ENCODE assay signal across 3 cellular contexts in genomic region chr13:90461398-90461797, GRCh38.
TF ChIP-seq lines count a peak whose summit lies in the region.

No MANE protein-coding gene starts in this region.

TF ChIP-seq in liver, 16 proteins besides CTCF, POLR2A, EP300 and RAD21:
- TF ChIP-seq ATF3 (IDR thresholded peaks at IDR 0.05) (no peak), NR2F2 (IDR thresholded peaks at IDR 0.05) (no peak), TAF1 (conservative IDR thresholded peaks at IDR 0.05) (no peak), GABPA (IDR thresholded peaks at IDR 0.05 in 1 of 2, conservative IDR thresholded peaks at IDR 0.05 in 1 of 2) (no peak), FOXA1 (IDR thresholded peaks at IDR 0.05) (no peak), YY1 (IDR thresholded peaks at IDR 0.05) (peak; percentile 15), SP1 (IDR thresholded peaks at IDR 0.05) (no peak), FOXA2 (IDR thresholded peaks at IDR 0.05) (no peak), HNF4G (IDR thresholded peaks at IDR 0.05) (no peak), HNF4A (conservative IDR thresholded peaks at IDR 0.05) (peak; percentile 28 to 60)
- TF ChIP-seq, protein P1, sequence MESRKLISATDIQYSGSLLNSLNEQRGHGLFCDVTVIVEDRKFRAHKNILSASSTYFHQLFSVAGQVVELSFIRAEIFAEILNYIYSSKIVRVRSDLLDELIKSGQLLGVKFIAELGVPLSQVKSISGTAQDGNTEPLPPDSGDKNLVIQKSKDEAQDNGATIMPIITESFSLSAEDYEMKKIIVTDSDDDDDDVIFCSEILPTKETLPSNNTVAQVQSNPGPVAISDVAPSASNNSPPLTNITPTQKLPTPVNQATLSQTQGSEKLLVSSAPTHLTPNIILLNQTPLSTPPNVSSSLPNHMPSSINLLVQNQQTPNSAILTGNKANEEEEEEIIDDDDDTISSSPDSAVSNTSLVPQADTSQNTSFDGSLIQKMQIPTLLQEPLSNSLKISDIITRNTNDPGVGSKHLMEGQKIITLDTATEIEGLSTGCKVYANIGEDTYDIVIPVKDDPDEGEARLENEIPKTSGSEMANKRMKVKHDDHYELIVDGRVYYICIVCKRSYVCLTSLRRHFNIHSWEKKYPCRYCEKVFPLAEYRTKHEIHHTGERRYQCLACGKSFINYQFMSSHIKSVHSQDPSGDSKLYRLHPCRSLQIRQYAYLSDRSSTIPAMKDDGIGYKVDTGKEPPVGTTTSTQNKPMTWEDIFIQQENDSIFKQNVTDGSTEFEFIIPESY (IDR thresholded peaks at IDR 0.05) = no peak
- TF ChIP-seq, protein P2, sequence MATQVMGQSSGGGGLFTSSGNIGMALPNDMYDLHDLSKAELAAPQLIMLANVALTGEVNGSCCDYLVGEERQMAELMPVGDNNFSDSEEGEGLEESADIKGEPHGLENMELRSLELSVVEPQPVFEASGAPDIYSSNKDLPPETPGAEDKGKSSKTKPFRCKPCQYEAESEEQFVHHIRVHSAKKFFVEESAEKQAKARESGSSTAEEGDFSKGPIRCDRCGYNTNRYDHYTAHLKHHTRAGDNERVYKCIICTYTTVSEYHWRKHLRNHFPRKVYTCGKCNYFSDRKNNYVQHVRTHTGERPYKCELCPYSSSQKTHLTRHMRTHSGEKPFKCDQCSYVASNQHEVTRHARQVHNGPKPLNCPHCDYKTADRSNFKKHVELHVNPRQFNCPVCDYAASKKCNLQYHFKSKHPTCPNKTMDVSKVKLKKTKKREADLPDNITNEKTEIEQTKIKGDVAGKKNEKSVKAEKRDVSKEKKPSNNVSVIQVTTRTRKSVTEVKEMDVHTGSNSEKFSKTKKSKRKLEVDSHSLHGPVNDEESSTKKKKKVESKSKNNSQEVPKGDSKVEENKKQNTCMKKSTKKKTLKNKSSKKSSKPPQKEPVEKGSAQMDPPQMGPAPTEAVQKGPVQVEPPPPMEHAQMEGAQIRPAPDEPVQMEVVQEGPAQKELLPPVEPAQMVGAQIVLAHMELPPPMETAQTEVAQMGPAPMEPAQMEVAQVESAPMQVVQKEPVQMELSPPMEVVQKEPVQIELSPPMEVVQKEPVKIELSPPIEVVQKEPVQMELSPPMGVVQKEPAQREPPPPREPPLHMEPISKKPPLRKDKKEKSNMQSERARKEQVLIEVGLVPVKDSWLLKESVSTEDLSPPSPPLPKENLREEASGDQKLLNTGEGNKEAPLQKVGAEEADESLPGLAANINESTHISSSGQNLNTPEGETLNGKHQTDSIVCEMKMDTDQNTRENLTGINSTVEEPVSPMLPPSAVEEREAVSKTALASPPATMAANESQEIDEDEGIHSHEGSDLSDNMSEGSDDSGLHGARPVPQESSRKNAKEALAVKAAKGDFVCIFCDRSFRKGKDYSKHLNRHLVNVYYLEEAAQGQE (IDR thresholded peaks at IDR 0.05) = no peak

TF ChIP-seq in HepG2, 621 proteins besides CTCF, POLR2A, EP300 and RAD21:
- TF ChIP-seq TAF1 (CRISPR knock-in tag; IDR thresholded peaks at IDR 0.05) (no peak), ZC3H4 (CRISPR knock-in tag; IDR thresholded peaks at IDR 0.05; ENCODE audit: borderline replicate concordance) (no peak), ZBTB34 (CRISPR knock-in tag; IDR thresholded peaks at IDR 0.05) (no peak), MED8 (CRISPR knock-in tag; IDR thresholded peaks at IDR 0.05; ENCODE audit: insufficient replicate concordance) (no peak), ADNP (CRISPR knock-in tag; IDR thresholded peaks at IDR 0.05) (no peak), ZSCAN12 (CRISPR knock-in tag; IDR thresholded peaks at IDR 0.05) (no peak), ZNF776 (CRISPR knock-in tag; IDR thresholded peaks at IDR 0.05) (no peak), RFX3 (CRISPR knock-in tag; IDR thresholded peaks at IDR 0.05) (no peak), ZEB1 (IDR thresholded peaks at IDR 0.05; ENCODE audit: insufficient replicate concordance, low read depth) (no peak), NKX3-1 (CRISPR knock-in tag; IDR thresholded peaks at IDR 0.05) (no peak), FOSL2 (CRISPR knock-in tag; IDR thresholded peaks at IDR 0.05) (no peak), KMT2B (CRISPR knock-in tag; IDR thresholded peaks at IDR 0.05) (no peak), ZBTB1 (CRISPR knock-in tag; IDR thresholded peaks at IDR 0.05; ENCODE audit: borderline replicate concordance) (no peak), ZNF614 (CRISPR knock-in tag; IDR thresholded peaks at IDR 0.05; ENCODE audit: borderline replicate concordance) (no peak), THAP7 (CRISPR knock-in tag; IDR thresholded peaks at IDR 0.05) (no peak), SALL2 (CRISPR knock-in tag; IDR thresholded peaks at IDR 0.05) (no peak), ZNF333 (CRISPR knock-in tag; IDR thresholded peaks at IDR 0.05; ENCODE audit: borderline replicate concordance) (no peak)
- TF ChIP-seq, protein P3, sequence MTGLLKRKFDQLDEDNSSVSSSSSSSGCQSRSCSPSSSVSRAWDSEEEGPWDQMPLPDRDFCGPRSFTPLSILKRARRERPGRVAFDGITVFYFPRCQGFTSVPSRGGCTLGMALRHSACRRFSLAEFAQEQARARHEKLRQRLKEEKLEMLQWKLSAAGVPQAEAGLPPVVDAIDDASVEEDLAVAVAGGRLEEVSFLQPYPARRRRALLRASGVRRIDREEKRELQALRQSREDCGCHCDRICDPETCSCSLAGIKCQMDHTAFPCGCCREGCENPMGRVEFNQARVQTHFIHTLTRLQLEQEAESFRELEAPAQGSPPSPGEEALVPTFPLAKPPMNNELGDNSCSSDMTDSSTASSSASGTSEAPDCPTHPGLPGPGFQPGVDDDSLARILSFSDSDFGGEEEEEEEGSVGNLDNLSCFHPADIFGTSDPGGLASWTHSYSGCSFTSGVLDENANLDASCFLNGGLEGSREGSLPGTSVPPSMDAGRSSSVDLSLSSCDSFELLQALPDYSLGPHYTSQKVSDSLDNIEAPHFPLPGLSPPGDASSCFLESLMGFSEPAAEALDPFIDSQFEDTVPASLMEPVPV (CRISPR knock-in tag; IDR thresholded peaks at IDR 0.05) = no peak

TF ChIP-seq in K562, 482 proteins besides CTCF, POLR2A, EP300 and RAD21:
- TF ChIP-seq FOXJ3 (CRISPR knock-in tag; IDR thresholded peaks at IDR 0.05) = 0 out of 2 replicates have a peak, but pooled peaks have one; percentile 17
- TF ChIP-seq PRPF4 (IDR thresholded peaks at IDR 0.05; ENCODE audit: insufficient read depth, low read depth, low read length, poor library complexity, severe bottlenecking) = no peak
- TF ChIP-seq JUN (IDR thresholded peaks at IDR 0.05; ENCODE audit: borderline replicate concordance, low read depth, low read length) = no peak
- TF ChIP-seq JUN (CRISPR knock-in tag; IDR thresholded peaks at IDR 0.05; ENCODE audit: borderline replicate concordance) = no peak
- TF ChIP-seq HSF4 (CRISPR knock-in tag; IDR thresholded peaks at IDR 0.05; ENCODE audit: borderline replicate concordance) = no peak
- TF ChIP-seq STAG1 (CRISPR knock-in tag; IDR thresholded peaks at IDR 0.05; ENCODE audit: borderline replicate concordance) = no peak
- TF ChIP-seq MBD2 (IDR thresholded peaks at IDR 0.05; ENCODE audit: borderline replicate concordance, low read depth) = no peak
- no peak for TF ChIP-seq POU5F1 (IDR thresholded peaks at IDR 0.05; ENCODE audit: borderline replicate concordance, low read depth, low read length, partially characterized antibody)
TF ChIP-seq in K562: peak in this region for 1.
